In genomic region chr1:27357281-27358037, GRCh38 we compare ENCODE assay signal across 8 cellular contexts. TPM values are rescaled to one million over a fixed set of nuclear protein-coding genes. Genes with fewer than 3 reads are reported as not detected.
DNase-seq lines count a peak whose midpoint lies in the region; ATAC-seq and TF ChIP-seq lines count a peak whose summit lies in the region.

No MANE protein-coding gene starts in this region.

- H3K4me1 ChIP-seq in liver (ENCODE audit: control insufficient read depth in 4 of 4, insufficient read depth in 4 of 4, low read length in 3 of 4), result peaks cover 0 to 12% (median 5%) of the 10 kb centered on the region in 4 donors

- H3K27me3 ChIP-seq in liver (ENCODE audit: control insufficient read depth in 4 of 4, insufficient read depth in 4 of 4, low read length in 3 of 4), result no peaks in the 10 kb centered on the region

- WGBS in liver, result 29% methylated on average over 40 of the region's 40 CpGs

- TF ChIP-seq CTCF in liver (IDR thresholded peaks at IDR 0.05; ENCODE audit: low read depth, low read length, missing input control), result peak; percentile 95

- H3K27ac ChIP-seq in liver (ENCODE audit: low read depth in 1 of 2, low read length in 2 of 2), result no peak overlapping the region

- peak; percentile 72 to 84 for TF ChIP-seq RAD21 in liver (IDR thresholded peaks at IDR 0.05)

- DNase-seq in AG08395 (ENCODE audit: low spot score), result peak; percentile 85
- peak; percentile 14 for DNase-seq in NCI-H1694 (lab: John Stamatoyannopoulos, UW)
- DNase-seq in activated CD4-positive, alpha-beta T cell treated with anti-CD3 and anti-CD28 coated beads for 24 hours (ENCODE audit: low read depth in 2 of 2), result peak; percentile 71 to 73
- peak; percentile 77 for DNase-seq in cerebellar cortex (ENCODE audit: low spot score)
- peak; percentile 69 to 77 for DNase-seq in stimulated activated CD4-positive, alpha-beta T cell treated with anti-CD3 and anti-CD28 coated beads, Interleukin-4, amount 100 ng/mL, for 48 hours (ENCODE audit: low read depth in 2 of 2)
- DNase-seq in HCEC 1CT, result no peak

- no peaks in the 10 kb centered on the region for H3K9me3 ChIP-seq in liver (ENCODE audit: control insufficient read depth in 4 of 4, low read length in 3 of 4)

- peak; percentile 39 for ATAC-seq in GM18867 (IDR thresholded peaks at IDR 0.05; ENCODE audit: unreplicated experiment)

- no peak overlapping the region for H3K9ac ChIP-seq in liver (ENCODE audit: low read depth in 1 of 2, low read length in 2 of 2)

- H3K36me3 ChIP-seq in liver (ENCODE audit: control insufficient read depth in 4 of 4, insufficient read depth in 3 of 4, low read depth in 1 of 4, low read length in 3 of 4), result no peaks in the 10 kb centered on the region

- peak overlapping the region; percentile 2 to 16 (median 6) for H3K4me3 ChIP-seq in liver (ENCODE audit: low read depth in 1 of 3, low read length in 3 of 3)

TF ChIP-seq in liver, 16 proteins besides CTCF, POLR2A, EP300 and RAD21:
- TF ChIP-seq FOXA2 (IDR thresholded peaks at IDR 0.05) (no peak), ZBTB33 (IDR thresholded peaks at IDR 0.05) (no peak), SP1 (IDR thresholded peaks at IDR 0.05) (no peak), ATF3 (IDR thresholded peaks at IDR 0.05) (no peak), HNF4G (IDR thresholded peaks at IDR 0.05) (no peak), GABPA (IDR thresholded peaks at IDR 0.05 in 1 of 2, conservative IDR thresholded peaks at IDR 0.05 in 1 of 2) (no peak), FOXA1 (IDR thresholded peaks at IDR 0.05) (no peak), RXRA (IDR thresholded peaks at IDR 0.05) (no peak)
TF ChIP-seq in liver: peak in this region for 0.

RNA-seq across cellular contexts. Expression of gene MAP3K6, which starts 9.3 kb away (rescaled TPM):
- total RNA-seq in liver, result 1 to 10 TPM; 1.3 to 8.3 TPM
- polyA plus RNA-seq in liver, result 1 to 10 TPM; 3.4 to 4.6 TPM

RNA-seq across cellular contexts. Expression of gene SYTL1, which starts 15.6 kb away (rescaled TPM):
- total RNA-seq in liver, result 1 to 10 TPM; 1.9 to 3.9 TPM
- under 1 TPM; 0.73 to 0.93 TPM for polyA plus RNA-seq in liver

RNA-seq across cellular contexts. Expression of gene FCN3, which starts 17.2 kb away (rescaled TPM):
- 100 to 1,000 TPM in 1 of 2 donors, 10 to 100 TPM in 1; 87.3 to 146 TPM for total RNA-seq in liver
- polyA plus RNA-seq in liver, result 100 to 1,000 TPM; 127 to 310 TPM

RNA-seq across cellular contexts. Expression of gene CD164L2, which starts 25.7 kb away (rescaled TPM):
- total RNA-seq in liver, result not detected
- not detected for polyA plus RNA-seq in liver

RNA-seq across cellular contexts. Expression of gene GPR3, which starts 35.0 kb away (rescaled TPM):
- under 1 TPM in 1 of 2 donors, not detected in 1; under 0.01 TPM for total RNA-seq in liver
- under 1 TPM in 1 of 2 donors, not detected in 1; 0.30 TPM for polyA plus RNA-seq in liver
